In genomic region chr3:150933473-150934008, GRCh38 we compare ENCODE assay signal across 24 cellular contexts. TPM values are rescaled to one million over a fixed set of nuclear protein-coding genes. Genes with fewer than 3 reads are reported as not detected.
"Had no signal": no experiment of that assay in that cellular context is flagged by ENCODE, and none has a peak within 500 bp of the region (broad histone marks: within the 10 kb centered on the region; RNA-seq: fewer than 3 reads in every experiment).

No MANE protein-coding gene starts in this region.

- H3K9me3 ChIP-seq: body of pancreas, gastrocnemius medialis, left lung, suprapubic skin, transverse colon had no signal

- H3K27me3 ChIP-seq: body of pancreas, gastrocnemius medialis, transverse colon had no signal

- H3K4me3 ChIP-seq: body of pancreas, gastrocnemius medialis, left lung, skin epidermis, suprapubic skin, transverse colon had no signal

- ATAC-seq: activated CD8-positive, alpha-beta T cell treated with anti-CD3 and anti-CD28 coated beads, Interleukin-2, amount 10 ng/mL, durations not matched to agents 7 days and 5 days; body of pancreas; gastrocnemius medialis; left lung; right cardiac atrium; T-cell had no signal

- H3K36me3 ChIP-seq: gastrocnemius medialis, left lung, suprapubic skin, transverse colon had no signal

- H3K4me1 ChIP-seq: body of pancreas, gastrocnemius medialis, left lung, suprapubic skin, transverse colon had no signal

- DNase-seq: activated CD4-positive, alpha-beta T cell treated with anti-CD3 and anti-CD28 coated beads, Interleukin-2, amount 10 ng/mL, durations not matched to agents 24 days and 14 days; activated CD4-positive, CD25-positive, alpha-beta regulatory T cell; activated CD8-positive, alpha-beta memory T cell treated with anti-CD3 and anti-CD28 coated beads, Interleukin-2, amount 50 U/mL, for 48 hours; activated CD8-positive, alpha-beta T cell treated with anti-CD3 and anti-CD28 coated beads, Interleukin-2, amount 10 ng/mL, durations not matched to agents 7 days and 5 days; activated naive CD8-positive, alpha-beta T cell treated with anti-CD3 and anti-CD28 coated beads for 36 hours; amygdala; body of pancreas; erythroblast; gastrocnemius medialis; head of caudate nucleus; left lung; midbrain; right cardiac atrium; T-cell; T-helper 9 cell; transverse colon had no signal

- H3K27ac ChIP-seq: body of pancreas, gastrocnemius medialis, left lung, skin epidermis, suprapubic skin, transverse colon had no signal

RNA-seq across cellular contexts. Expression of gene MINDY4B, which starts 28.3 kb away (rescaled TPM):
- total RNA-seq: activated CD4-positive, alpha-beta T cell treated with anti-CD3 and anti-CD28 coated beads, Interleukin-2, amount 10 ng/mL, durations not matched to agents 24 days and 14 days; activated CD8-positive, alpha-beta T cell treated with anti-CD3 and anti-CD28 coated beads, Interleukin-2, amount 10 ng/mL, durations not matched to agents 7 days and 5 days; activated naive CD8-positive, alpha-beta T cell treated with anti-CD3 and anti-CD28 coated beads for 36 hours; body of pancreas; cardiac septum; gastrocnemius medialis; kidney epithelial cell; left lung; lung microvascular endothelial cell; neural crest cell; omental fat pad; posterior vena cava; right cardiac atrium; suprapubic skin; T-cell; transverse colon had no signal

RNA-seq across cellular contexts. Expression of gene CLRN1, which starts 39.0 kb away (rescaled TPM):
- total RNA-seq: activated CD4-positive, alpha-beta T cell treated with anti-CD3 and anti-CD28 coated beads, Interleukin-2, amount 10 ng/mL, durations not matched to agents 24 days and 14 days; activated CD8-positive, alpha-beta T cell treated with anti-CD3 and anti-CD28 coated beads, Interleukin-2, amount 10 ng/mL, durations not matched to agents 7 days and 5 days; activated naive CD8-positive, alpha-beta T cell treated with anti-CD3 and anti-CD28 coated beads for 36 hours; body of pancreas; cardiac septum; gastrocnemius medialis; kidney epithelial cell; left lung; lung microvascular endothelial cell; neural crest cell; omental fat pad; posterior vena cava; right cardiac atrium; suprapubic skin; T-cell had no signal
